ENCODE assay signal across 24 cellular contexts in genomic region chr7:159057647-159058046, GRCh38.
"Had no signal": no experiment of that assay in that cellular context is flagged by ENCODE, and none has a peak within 500 bp of the region (broad histone marks: within the 10 kb centered on the region; RNA-seq: fewer than 3 reads in every experiment).

No MANE protein-coding gene starts in this region.

- H3K4me3 Mint-ChIP-seq: dendritic cell treated with granulocyte-macrophage colony-stimulating factor and Interleukin-4, amounts not matched to agents 40 ng/mL and 50 ng/mL, for 4 days; effector memory CD8-positive, alpha-beta T cell; endodermal cell had no signal

- H3K4me1 ChIP-seq: colonic mucosa, esophagus squamous epithelium, gastrocnemius medialis, heart right ventricle, lower lobe of right lung had no signal

- DNase-seq: colonic mucosa; cortex of kidney; effector CD8-positive, alpha-beta T cell; effector memory CD8-positive, alpha-beta T cell; endodermal cell; esophagus squamous epithelium; foreskin fibroblast; foreskin melanocyte; gastrocnemius medialis; glutamatergic neuron; head of caudate nucleus; heart right ventricle; hippocampal formation; kidney; kidney glomerular epithelial cell; left colon; left ventricle myocardium superior; lower lobe of right lung; mesendoderm; midbrain had no signal

- H3K27me3 ChIP-seq: colonic mucosa, gastrocnemius medialis had no signal

- H3K4me3 ChIP-seq: colonic mucosa, esophagus squamous epithelium, gastrocnemius medialis, heart right ventricle, lower lobe of right lung had no signal

- H3K27me3 Mint-ChIP-seq: effector memory CD8-positive, alpha-beta T cell had no signal

- H3K27ac Mint-ChIP-seq: dendritic cell treated with granulocyte-macrophage colony-stimulating factor and Interleukin-4, amounts not matched to agents 40 ng/mL and 50 ng/mL, for 4 days; effector memory CD8-positive, alpha-beta T cell; endodermal cell had no signal

- FAIRE-seq: endometrium, islet of Langerhans, kidney had no signal

- H3K4me1 Mint-ChIP-seq: endodermal cell had no signal

- ATAC-seq: effector memory CD8-positive, alpha-beta T cell; gastrocnemius medialis; heart right ventricle; left colon; left lobe of liver; left ventricle myocardium superior; lower lobe of right lung had no signal

- H3K27ac ChIP-seq: colonic mucosa, esophagus squamous epithelium, gastrocnemius medialis, heart right ventricle, lower lobe of right lung had no signal

- H3K9me3 Mint-ChIP-seq: dendritic cell treated with granulocyte-macrophage colony-stimulating factor and Interleukin-4, amounts not matched to agents 40 ng/mL and 50 ng/mL, for 4 days; effector memory CD8-positive, alpha-beta T cell had no signal

- H3K36me3 ChIP-seq: colonic mucosa, esophagus squamous epithelium, gastrocnemius medialis, lower lobe of right lung had no signal

- H3K9me3 ChIP-seq: colonic mucosa, esophagus squamous epithelium, gastrocnemius medialis, lower lobe of right lung had no signal
